ENCODE assay signal across 10 cellular contexts in genomic region chr15:90481023-90481422, GRCh38. TPM values are rescaled to one million over a fixed set of nuclear protein-coding genes. Genes with fewer than 3 reads are reported as not detected.
DNase-seq lines count a peak whose midpoint lies in the region; ATAC-seq, FAIRE-seq and TF ChIP-seq lines count a peak whose summit lies in the region.
"Had no signal": no experiment of that assay in that cellular context is flagged by ENCODE, and none has a peak within 500 bp of the region (broad histone marks: within the 10 kb centered on the region; RNA-seq: fewer than 3 reads in every experiment).

No MANE protein-coding gene starts in this region.

- H3K36me3 Mint-ChIP-seq in stimulated activated memory B cell treated with anti-CD40 and anti-IgM and Interleukin-4, amounts not matched to agents 10 μg/mL and 1 μg/mL and 100 μg/mL, for 72 hours: peaks cover 70% of the 10 kb centered on the region

- SMC1A ChIA-PET in GM12878 (lab: Charles Lee; ENCODE audit: uncharacterized antibody, unreplicated experiment): interaction anchor here (0.7 to 7.9 kb wide), 15 partner anchors 9 to 188 kb away, joined by 3 to 107 read pairs (median 7); no protein-coding TSS in a partner anchor

- no peak overlapping the region for H2AFZ ChIP-seq in GM12878 (ENCODE audit: control insufficient read depth, low read depth, low read length)

- TF ChIP-seq POLR2A in GM12878 (IDR thresholded peaks at IDR 0.05; ENCODE audit: low read depth, low read length) (no peak), spleen (IDR thresholded peaks at IDR 0.05) (no peak)

- no peaks in the 10 kb centered on the region for H4K20me1 ChIP-seq in GM12878 (ENCODE audit: control insufficient read depth, insufficient read depth)

- POLR2A ChIA-PET in GM12878 (lab: Charles Lee): interaction anchor here (0.6 to 0.9 kb wide), 5 partner anchors 19 to 175 kb away, joined by 3 to 7 read pairs (median 4); no protein-coding TSS in a partner anchor

- CTCF ChIA-PET in GM12878 (lab: Yijun Ruan, JAX): interaction anchor here (0.6 to 6.2 kb wide), 23 partner anchors 8 to 451 kb away, joined by 3 to 98 read pairs (median 6); partner anchors contain the start of gene HDDC3

- H3K27me3 Mint-ChIP-seq in stimulated activated memory B cell treated with anti-CD40 and anti-IgM and Interleukin-4, amounts not matched to agents 10 μg/mL and 1 μg/mL and 100 μg/mL, for 72 hours: no peaks in the 10 kb centered on the region

- no peaks in the 10 kb centered on the region for H3K79me2 ChIP-seq in GM12878 (ENCODE audit: control insufficient read depth, insufficient read depth, low read length)

- H3K9me3 Mint-ChIP-seq in stimulated activated memory B cell treated with anti-CD40 and anti-IgM and Interleukin-4, amounts not matched to agents 10 μg/mL and 1 μg/mL and 100 μg/mL, for 72 hours: no peaks in the 10 kb centered on the region

- intact Hi-C loops in GM12878 (cut with micrococcal nuclease; ENCODE audit: unreplicated experiment) (loop anchor here (10.0 kb wide), 1 partner anchor 794 kb away; no protein-coding TSS in a partner anchor), spleen (cut with DNase I; ENCODE audit: low total_unique reads) (no loop called here)

- H3K9ac ChIP-seq in GM12878 (ENCODE audit: control insufficient read depth, insufficient read depth, low read length): no peak overlapping the region

- RAD21 ChIA-PET in GM12878 (lab: Charles Lee; ENCODE audit: unreplicated experiment): interaction anchor here (0.6 to 5.6 kb wide), 9 partner anchors 76 to 307 kb away, joined by 3 to 59 read pairs (median 4); no protein-coding TSS in a partner anchor

- H3K4me3 ChIP-seq in GM12878: no peak overlapping the region
- no peak overlapping the region for H3K4me3 ChIP-seq in spleen
- H3K4me3 ChIP-seq: gastroesophageal sphincter had no signal

- H3K4me2 ChIP-seq in GM12878 (ENCODE audit: control insufficient read depth, insufficient read depth): no peak overlapping the region

- H3K4me1 ChIP-seq in GM12878 (ENCODE audit: control insufficient read depth, insufficient read depth, low read length) (no peaks in the 10 kb centered on the region), spleen (peaks cover 0 to 50% (median 33%) of the 10 kb centered on the region in 6 donors)

- H3K4me1 Mint-ChIP-seq in stimulated activated memory B cell treated with anti-CD40 and anti-IgM and Interleukin-4, amounts not matched to agents 10 μg/mL and 1 μg/mL and 100 μg/mL, for 72 hours: peaks cover 28% of the 10 kb centered on the region

- H3K9me3 ChIP-seq in GM12878 (replicated peaks; ENCODE audit: control insufficient read depth, insufficient read depth, low read length): no peaks in the 10 kb centered on the region
- no peaks in the 10 kb centered on the region for H3K9me3 ChIP-seq in spleen
- H3K9me3 ChIP-seq: gastroesophageal sphincter had no signal

- no peaks in the 10 kb centered on the region for H3K27me3 ChIP-seq in GM12878 (replicated peaks in 1 of 2; ENCODE audit: control insufficient read depth in 2 of 2, insufficient read depth in 2 of 2, low read length in 1 of 2)
- no peaks in the 10 kb centered on the region for H3K27me3 ChIP-seq in spleen (replicated peaks in 1 of 7)
- H3K27me3 ChIP-seq: brain microvascular endothelial cell, gastroesophageal sphincter had no signal

- H3K27ac Mint-ChIP-seq in stimulated activated memory B cell treated with anti-CD40 and anti-IgM and Interleukin-4, amounts not matched to agents 10 μg/mL and 1 μg/mL and 100 μg/mL, for 72 hours: peak overlapping the region; percentile 50

- no peak for FAIRE-seq in GM12878 (lab: Jason Lieb, UNC)

- no peak for TF ChIP-seq RAD21 in GM12878 (IDR thresholded peaks at IDR 0.05; ENCODE audit: insufficient read depth, low read depth, low read length)

- DNase-seq in NK-92 treated with Interleukin-12 subunit alpha and Interleukin-12 subunit beta, amount 100 ng/mL, for 24 hours (lab: John Stamatoyannopoulos, UW): peak; percentile 33
- DNase-seq in NK-92 (lab: John Stamatoyannopoulos, UW; ENCODE audit: unreplicated experiment): no peak
- peak; percentile 88 for DNase-seq in SKM-1 treated with dmso at 0.1 percent for 144 hours (lab: John Stamatoyannopoulos, UW; ENCODE audit: unreplicated experiment)
- DNase-seq in GM12878 (ENCODE audit: low read depth, low spot score): no peak
- DNase-seq in activated effector memory CD4-positive, alpha-beta T cell treated with Interleukin-2 at 50 U/mL for 16 hours: no peak
- DNase-seq in spleen: no peak
- DNase-seq: brain microvascular endothelial cell had no signal

- TF ChIP-seq CTCF in GM12878 (IDR thresholded peaks at IDR 0.05 in 2 of 3, conservative IDR thresholded peaks at IDR 0.05 in 1 of 3; ENCODE audit: control insufficient read depth in 2 of 3, extremely low read depth in 1 of 3, insufficient read depth in 1 of 3, low read depth in 3 of 3, low read length in 3 of 3): no peak
- TF ChIP-seq CTCF in spleen (IDR thresholded peaks at IDR 0.05 in 8 of 11, conservative IDR thresholded peaks at IDR 0.05 in 3 of 11): no peak

- no TSS peak for BruUV-seq in GM12878 (replicated peaks; lab: Mats Ljungman, UMichigan)

- no peak overlapping the region for H3K27ac ChIP-seq in GM12878 (ENCODE audit: control insufficient read depth, insufficient read depth)
- peak overlapping the region in 4 of 8 donors; percentile 1 to 31 (median 15) for H3K27ac ChIP-seq in spleen
- H3K27ac ChIP-seq: brain microvascular endothelial cell had no signal

- TF ChIP-seq EP300 in GM12878 (IDR thresholded peaks at IDR 0.05; ENCODE audit: borderline replicate concordance in 1 of 2, control insufficient read depth in 1 of 2, low read depth in 2 of 2, low read length in 2 of 2): no peak

- WGBS in GM12878 (ENCODE audit: insufficient coverage, insufficient replicate concordance, low lambda C conversion rate, missing lambda C conversion rate): 89% methylated on average over 3 of the region's 3 CpGs
- 33 to 59% (median 43%) methylated on average over 3 of the region's 3 CpGs for WGBS in spleen, 5 donors

- H3K36me3 ChIP-seq in GM12878 (ENCODE audit: control insufficient read depth in 2 of 2, insufficient read depth in 2 of 2, low read length in 1 of 2) (peaks cover 7 to 41% of the 10 kb centered on the region in 2 experiments), spleen (peaks cover 5 to 100% (median 82%) of the 10 kb centered on the region in 6 donors)

- in situ Hi-C loops in GM12878 (cut with MboI): no loop called here

- peak; percentile 47; the same call in 1 of the 3 replicates for ATAC-seq in GM12878
- peak; percentile 70 for ATAC-seq in stimulated activated memory B cell treated with anti-CD40 and anti-IgM and Interleukin-4, amounts not matched to agents 10 μg/mL and 1 μg/mL and 100 μg/mL, for 72 hours
- ATAC-seq in GM19324 (IDR thresholded peaks at IDR 0.05; ENCODE audit: low FRiP score, unreplicated experiment): no peak
- ATAC-seq: gastroesophageal sphincter had no signal

- H3K4me3 Mint-ChIP-seq in stimulated activated memory B cell treated with anti-CD40 and anti-IgM and Interleukin-4, amounts not matched to agents 10 μg/mL and 1 μg/mL and 100 μg/mL, for 72 hours: peak overlapping the region; percentile 29

TF ChIP-seq in GM12878, 131 proteins besides CTCF, POLR2A, EP300 and RAD21:
- no peak for TF ChIP-seq YY1 (IDR thresholded peaks at IDR 0.05; ENCODE audit: low read depth, low read length)
- peak; percentile 76 for TF ChIP-seq RUNX3 (IDR thresholded peaks at IDR 0.05; ENCODE audit: low read length)
- TF ChIP-seq JUND (IDR thresholded peaks at IDR 0.05; ENCODE audit: low read depth, low read length): no peak
- TF ChIP-seq CBX5 (IDR thresholded peaks at IDR 0.05; ENCODE audit: low read depth): no peak
- peak; percentile 46; the same call in 1 of the 2 replicates for TF ChIP-seq ZNF384 (IDR thresholded peaks at IDR 0.05; ENCODE audit: borderline replicate concordance, low read depth, low read length)
- no peak for TF ChIP-seq DPF2 (IDR thresholded peaks at IDR 0.05)

RNA-seq across cellular contexts. Expression of gene CRTC3, which starts 48.7 kb away (rescaled TPM):
- 78.6 and 83.0 TPM in 2 replicates for total RNA-seq in GM12878 (2013; cell fraction: nucleolus; rRNA removed)
- total RNA-seq in GM12878 (2014; rRNA removed) (16.9 and 17.0 TPM in 2 replicates), GM12878 (2014; rRNA removed; fragmentation: Illumina TruSeq; extraction: Trizol) (20.3 and 23.4 TPM in 2 replicates), GM12878 (2021) (34.4 and 36.9 TPM in 2 replicates), spleen (10 to 100 TPM; 34.8 to 51.2 (median 46.2) TPM)
- 11.6 TPM for polyA plus RNA-seq in GM12878 (2011; ENCODE audit: low read depth)
- polyA plus RNA-seq in GM12878 (2011; rRNA removed) (12.6 and 19.0 TPM in 2 replicates), GM12878 (2014; fragmentation: Illumina TruSeq; extraction: Trizol) (22.6 and 26.0 TPM in 2 replicates), GM12878 (2014; fragmentation: Nextera tagmentation; extraction: Ambion mirVana) (1 to 10 TPM; 3.5 to 4.2 TPM), GM12878 (2014; rRNA removed) (22.2 and 22.9 TPM in 2 replicates), GM12878 (2016; fragmentation: Nextera tagmentation; extraction: Ambion mirVana) (10 to 100 TPM; 18.3 to 18.9 TPM), spleen (10 to 100 TPM in 1 of 3 donors, 1 to 10 TPM in 2; 7.7 to 11.6 (median 8.5) TPM)
- 11.7 and 12.2 TPM in 2 replicates for polyA plus RNA-seq in GM12878 (2011; cell fraction: cytosol; rRNA removed)
- polyA plus RNA-seq in GM12878 (2011; cell fraction: nucleus; rRNA removed): 19.8 and 26.1 TPM in 2 replicates
- polyA plus RNA-seq in GM12878 (2012): 16.7 and 18.2 TPM in 2 replicates
- 21.0 and 23.6 TPM in 2 replicates for polyA minus RNA-seq in GM12878 (2011; rRNA and poly(A)+ RNA removed)
- polyA minus RNA-seq in GM12878 (2011; cell fraction: cytosol; rRNA and poly(A)+ RNA removed): 8.0 and 9.4 TPM in 2 replicates
- polyA minus RNA-seq in GM12878 (2011; cell fraction: nucleus; rRNA and poly(A)+ RNA removed): 14.0 and 24.2 TPM in 2 replicates

Comparison
In these comparisons a context has a peak if more than half of its experiments do, and no peak if none do; other contexts are left out.
1. DNase-seq: peak in NK-92 treated with Interleukin-12 subunit alpha and Interleukin-12 subunit beta, amount 100 ng/mL, for 24 hours (single experiment) and SKM-1 treated with dmso at 0.1 percent for 144 hours (single experiment); none in NK-92 (single experiment), GM12878 (single experiment), activated effector memory CD4-positive, alpha-beta T cell treated with Interleukin-2 at 50 U/mL for 16 hours (single experiment) and spleen (single experiment).